ENCODE assay signal across 20 cellular contexts in the genomic region with DNA sequence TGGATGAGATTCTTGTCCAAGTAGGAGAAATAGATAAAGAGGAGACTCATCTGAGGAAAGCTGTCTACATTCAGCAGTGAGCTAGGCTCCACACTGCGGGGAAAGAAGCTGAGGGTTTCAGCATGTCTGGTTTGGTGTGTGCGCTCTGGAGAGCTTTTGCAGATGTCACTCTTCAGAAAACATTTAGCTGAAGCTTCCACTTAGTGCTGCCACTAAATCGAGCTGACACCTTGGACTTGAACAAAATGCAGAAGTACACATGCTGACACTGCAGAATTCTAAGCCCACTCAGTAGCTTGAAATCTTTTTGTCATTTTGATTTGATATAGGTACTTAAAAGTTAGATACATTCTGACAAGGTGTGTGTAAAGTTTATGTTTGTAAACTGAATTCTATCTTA.
"Had no signal": no experiment of that assay in that cellular context is flagged by ENCODE, and none has a peak within 500 bp of the region (broad histone marks: within the 10 kb centered on the region; RNA-seq: fewer than 3 reads in every experiment).

No MANE protein-coding gene starts in this region.

- DNase-seq: activated CD4-positive, CD25-positive, alpha-beta regulatory T cell treated with anti-CD3 and anti-CD28 coated beads, Interleukin-2, amount 50 U/mL, for 72 hours; activated CD8-positive, alpha-beta memory T cell treated with anti-CD3 and anti-CD28 coated beads for 24 hours; activated CD8-positive, alpha-beta memory T cell treated with anti-CD3 and anti-CD28 coated beads, Interleukin-2, amount 50 U/mL, for 48 hours; activated effector memory CD4-positive, alpha-beta T cell treated with Interleukin-2 at 50 U/mL for 16 hours; activated T-cell treated with anti-CD3 and anti-CD28 coated beads, Interleukin-2, amount 50 U/mL, for 48 hours; cerebellar nuclear complex; foreskin melanocyte; mammary epithelial cell; midbrain; occipital lobe; spleen; stimulated activated CD8-positive, alpha-beta memory T cell treated with anti-CD3 and anti-CD28 coated beads, Interleukin-4, amount 100 ng/mL, for 48 hours; stimulated activated naive CD4-positive, alpha-beta T cell treated with Interleukin-2 at 50 U/mL for 16 hours; T-helper 9 cell; thyroid gland had no signal

- ATAC-seq: left lobe of liver had no signal

- H3K9me3 Mint-ChIP-seq: activated naive CD4-positive, alpha-beta T cell treated with anti-CD3 and anti-CD28 coated beads, Interleukin-2, amount 50 U/mL, for 24 hours; nephron progenitor cell had no signal

- H3K27me3 Mint-ChIP-seq: activated naive CD4-positive, alpha-beta T cell treated with anti-CD3 and anti-CD28 coated beads, Interleukin-2, amount 50 U/mL, for 24 hours had no signal

- H3K27ac Mint-ChIP-seq: nephron progenitor cell had no signal

- H3K9me3 ChIP-seq: ascending aorta, spleen, thyroid gland had no signal

- H3K4me3 ChIP-seq: ascending aorta, spleen, thyroid gland had no signal

- H3K4me1 ChIP-seq: ascending aorta had no signal

- H3K4me3 Mint-ChIP-seq: activated naive CD4-positive, alpha-beta T cell treated with anti-CD3 and anti-CD28 coated beads, Interleukin-2, amount 50 U/mL, for 24 hours; nephron progenitor cell had no signal

- H3K27ac ChIP-seq: ascending aorta, epithelial cell of prostate, spleen, thyroid gland had no signal

- H3K27me3 ChIP-seq: ascending aorta, spleen, thyroid gland had no signal
